Comparison of ENCODE assay signal across 1 cellular context in genomic region chr11:33668951-33669596, GRCh38.
TF ChIP-seq lines count a peak whose summit lies in the region.

No MANE protein-coding gene starts in this region.

TF ChIP-seq in IMR-90, 13 proteins besides CTCF, POLR2A, EP300 and RAD21:
- no peak for TF ChIP-seq USF2 (IDR thresholded peaks at IDR 0.05; ENCODE audit: low read depth, low read length)
- TF ChIP-seq RCOR1 (IDR thresholded peaks at IDR 0.05; ENCODE audit: insufficient replicate concordance, low read length) = no peak
- TF ChIP-seq CEBPB (IDR thresholded peaks at IDR 0.05; ENCODE audit: low read depth, low read length) = no peak
- TF ChIP-seq RFX5 (IDR thresholded peaks at IDR 0.05; ENCODE audit: low read depth, low read length) = no peak
- no peak for TF ChIP-seq MXI1 (IDR thresholded peaks at IDR 0.05; ENCODE audit: borderline replicate concordance, low read depth, low read length)
- no peak for TF ChIP-seq NFE2L2 (IDR thresholded peaks at IDR 0.05; ENCODE audit: low read depth, low read length)
- TF ChIP-seq BHLHE40 (IDR thresholded peaks at IDR 0.05; ENCODE audit: low read depth, low read length) = no peak
- no peak for TF ChIP-seq CHD1 (IDR thresholded peaks at IDR 0.05; ENCODE audit: low read depth, low read length)
- TF ChIP-seq SMC3 (IDR thresholded peaks at IDR 0.05; ENCODE audit: low read depth, low read length) = no peak
- no peak for TF ChIP-seq MAFK (IDR thresholded peaks at IDR 0.05; ENCODE audit: low read depth, low read length)
- no peak for TF ChIP-seq ELK1 (IDR thresholded peaks at IDR 0.05; ENCODE audit: borderline replicate concordance, low read depth, low read length)
- TF ChIP-seq MAZ (IDR thresholded peaks at IDR 0.05; ENCODE audit: borderline replicate concordance, low read depth, low read length) = no peak
- TF ChIP-seq FOS (IDR thresholded peaks at IDR 0.05; ENCODE audit: low read depth, low read length) = no peak
